ENCODE assay signal across 17 cellular contexts in genomic region chr2:24404582-24404981, GRCh38. TPM values are rescaled to one million over a fixed set of nuclear protein-coding genes. Genes with fewer than 3 reads are reported as not detected.
DNase-seq lines count a peak whose midpoint lies in the region; ATAC-seq and TF ChIP-seq lines count a peak whose summit lies in the region.
"Had no signal": no experiment of that assay in that cellular context is flagged by ENCODE, and none has a peak within 500 bp of the region (broad histone marks: within the 10 kb centered on the region; RNA-seq: fewer than 3 reads in every experiment).

No MANE protein-coding gene starts in this region.

- H3K9me3 ChIP-seq in PC-3 (ENCODE audit: low read length) (no peaks in the 10 kb centered on the region), fibroblast of lung (ENCODE audit: control insufficient read depth, insufficient read depth, low read depth, low read length) (no peaks in the 10 kb centered on the region)
- H3K9me3 ChIP-seq: right atrium auricular region, SJCRH30 had no signal

- H4K20me1 ChIP-seq in PC-3 (ENCODE audit: low read length) (no peaks in the 10 kb centered on the region), fibroblast of lung (ENCODE audit: control insufficient read depth, extremely low read depth, insufficient read depth, low read length) (no peaks in the 10 kb centered on the region)

- H3K4me1 Mint-ChIP-seq in T-helper 2 cell treated with Interferon-gamma antibody and Interleukin-4, amounts not matched to agents 5 μg/mL and 100 μg/mL, for 36 hours (ENCODE audit: low read depth): peaks cover 3% of the 10 kb centered on the region

- CTCF ChIA-PET in PC-3 (lab: Charles Lee): no interaction called here

- no peak overlapping the region for H3K4me3 Mint-ChIP-seq in T-helper 2 cell treated with Interferon-gamma antibody and Interleukin-4, amounts not matched to agents 5 μg/mL and 100 μg/mL, for 36 hours
- H3K4me3 Mint-ChIP-seq: stimulated activated naive B cell treated with anti-CD40 and anti-IgM and Interleukin-4, amounts not matched to agents 10 μg/mL and 1 μg/mL and 100 μg/mL, for 72 hours had no signal

- no peak overlapping the region for H3K27ac Mint-ChIP-seq in T-helper 2 cell treated with Interferon-gamma antibody and Interleukin-4, amounts not matched to agents 5 μg/mL and 100 μg/mL, for 36 hours
- H3K27ac Mint-ChIP-seq: stimulated activated naive B cell treated with anti-CD40 and anti-IgM and Interleukin-4, amounts not matched to agents 10 μg/mL and 1 μg/mL and 100 μg/mL, for 72 hours had no signal

- H3K4me1 ChIP-seq in PC-3 (ENCODE audit: insufficient read depth, low read length) (peaks cover 5% of the 10 kb centered on the region), fibroblast of lung (ENCODE audit: control insufficient read depth, extremely low read depth, insufficient read depth, low read length) (no peaks in the 10 kb centered on the region)

- POLR2A ChIA-PET in PC-3 (lab: Charles Lee; ENCODE audit: unreplicated experiment): interaction anchor here (0.5 kb wide), 1 partner anchor 129 kb away, joined by 3 read pairs; no protein-coding TSS in a partner anchor

- no peaks in the 10 kb centered on the region for H3K36me3 ChIP-seq in PC-3 (ENCODE audit: low read depth, low read length)
- H3K36me3 ChIP-seq in fibroblast of lung (ENCODE audit: control insufficient read depth, insufficient read depth, low read length): no peaks in the 10 kb centered on the region
- H3K36me3 ChIP-seq: brain microvascular endothelial cell, right atrium auricular region, SJCRH30 had no signal

- no peaks in the 10 kb centered on the region for H3K9me2 ChIP-seq in PC-3 (replicated peaks; ENCODE audit: low read length)

- peak; percentile 84 for ATAC-seq in PC-3
- ATAC-seq in GM21447 (IDR thresholded peaks at IDR 0.05; ENCODE audit: unreplicated experiment): no peak
- ATAC-seq: stimulated activated naive B cell treated with anti-CD40 and anti-IgM and Interleukin-4, amounts not matched to agents 10 μg/mL and 1 μg/mL and 100 μg/mL, for 72 hours had no signal

- H3K27ac ChIP-seq in PC-3 (ENCODE audit: low read length) (no peak overlapping the region), fibroblast of lung (ENCODE audit: insufficient read depth, low read length) (no peak overlapping the region)
- H3K27ac ChIP-seq: brain microvascular endothelial cell, right atrium auricular region, SJCRH30 had no signal

- intact Hi-C loops in PC-3 (cut with micrococcal nuclease): no loop called here

- DNase-seq in EL: peak; percentile 43
- DNase-seq in PC-3: peak; percentile 47
- DNase-seq in fibroblast of lung (ENCODE audit: low read depth in 2 of 2): peak; percentile 50 to 76
- DNase-seq in renal cortical epithelial cell (ENCODE audit: low read depth): peak; percentile 36
- DNase-seq in NCI-H1436 treated with DMSO at 0.1 percent for 48 hours (lab: John Stamatoyannopoulos, UW): no peak
- DNase-seq in T-helper 2 cell treated with Interferon-gamma antibody and Interleukin-4, amounts not matched to agents 5 μg/mL and 100 μg/mL, for 36 hours (ENCODE audit: low spot score): no peak
- no peak for DNase-seq in RPMI8226
- DNase-seq: activated effector memory CD4-positive, alpha-beta T cell treated with anti-CD3 and anti-CD28 coated beads, Interleukin-2, amount 50 U/mL, for 16 hours; brain microvascular endothelial cell; effector CD8-positive, alpha-beta T cell; glutamatergic neuron; kidney glomerular epithelial cell; NCI-H2081; SJCRH30; stimulated activated naive B cell treated with anti-CD40 and anti-IgM and Interleukin-4, amounts not matched to agents 10 μg/mL and 1 μg/mL and 100 μg/mL, for 72 hours had no signal

- TF ChIP-seq CTCF in PC-3 (conservative IDR thresholded peaks at IDR 0.05; ENCODE audit: low read depth, low read length) (no peak), fibroblast of lung (conservative IDR thresholded peaks at IDR 0.05 in 1 of 2, IDR thresholded peaks at IDR 0.05 in 1 of 2; ENCODE audit: low read depth in 1 of 2, low read length in 2 of 2) (no peak)

- no peak overlapping the region for H3K4me3 ChIP-seq in PC-3 (ENCODE audit: low read length)
- no peak overlapping the region for H3K4me3 ChIP-seq in fibroblast of lung (replicated peaks in 1 of 4; ENCODE audit: control extremely low read depth in 1 of 4, insufficient read depth in 1 of 4, low read depth in 3 of 4, low read length in 4 of 4)
- H3K4me3 ChIP-seq: right atrium auricular region, SJCRH30 had no signal

- H3K79me2 ChIP-seq in PC-3 (ENCODE audit: low read length): no peaks in the 10 kb centered on the region
- no peaks in the 10 kb centered on the region for H3K79me2 ChIP-seq in fibroblast of lung (ENCODE audit: control insufficient read depth, insufficient read depth, low read length)

- H3K4me2 ChIP-seq in PC-3 (ENCODE audit: low read length) (peak overlapping the region; percentile 44), fibroblast of lung (ENCODE audit: extremely low read depth, insufficient read depth, low read length) (no peak overlapping the region)

- H3K9me3 Mint-ChIP-seq in T-helper 2 cell treated with Interferon-gamma antibody and Interleukin-4, amounts not matched to agents 5 μg/mL and 100 μg/mL, for 36 hours: no peaks in the 10 kb centered on the region
- H3K9me3 Mint-ChIP-seq: stimulated activated naive B cell treated with anti-CD40 and anti-IgM and Interleukin-4, amounts not matched to agents 10 μg/mL and 1 μg/mL and 100 μg/mL, for 72 hours had no signal

- H3K27me3 ChIP-seq in PC-3 (ENCODE audit: low read length) (no peaks in the 10 kb centered on the region), fibroblast of lung (ENCODE audit: control insufficient read depth, insufficient read depth, low read length) (peaks cover 3% of the 10 kb centered on the region)
- H3K27me3 ChIP-seq: brain microvascular endothelial cell, right atrium auricular region, SJCRH30 had no signal

- peaks cover 6% of the 10 kb centered on the region for H3K27me3 Mint-ChIP-seq in T-helper 2 cell treated with Interferon-gamma antibody and Interleukin-4, amounts not matched to agents 5 μg/mL and 100 μg/mL, for 36 hours (ENCODE audit: low read depth)

- H3K9ac ChIP-seq in PC-3 (ENCODE audit: low read length) (no peak overlapping the region), fibroblast of lung (ENCODE audit: insufficient read depth, low read length) (no peak overlapping the region)

- no TSS peak for BruUV-seq in PC-3 (replicated peaks; lab: Mats Ljungman, UMichigan)

- H3F3A ChIP-seq in PC-3 (ENCODE audit: low read length, unreplicated experiment): peaks cover 4% of the 10 kb centered on the region

- H2AFZ ChIP-seq in PC-3 (ENCODE audit: low read length) (peak overlapping the region; percentile 49; the same call in 1 of the 2 replicates), fibroblast of lung (ENCODE audit: low read length) (no peak overlapping the region)

- H3K36me3 Mint-ChIP-seq in T-helper 2 cell treated with Interferon-gamma antibody and Interleukin-4, amounts not matched to agents 5 μg/mL and 100 μg/mL, for 36 hours (ENCODE audit: low read depth): no peaks in the 10 kb centered on the region
- H3K36me3 Mint-ChIP-seq: stimulated activated naive B cell treated with anti-CD40 and anti-IgM and Interleukin-4, amounts not matched to agents 10 μg/mL and 1 μg/mL and 100 μg/mL, for 72 hours had no signal

RNA-seq across cellular contexts. Expression of gene ITSN2, which starts 44.2 kb away (rescaled TPM):
- total RNA-seq in PC-3 (2014; rRNA removed) (21.9 and 37.3 TPM in 2 replicates), fibroblast of lung (33.9 and 43.4 TPM in 2 replicates), renal cortical epithelial cell (33.2 and 39.2 TPM in 2 replicates)
- polyA plus RNA-seq in fibroblast of lung: 21.8 and 23.1 TPM in 2 replicates
- 14.0 and 15.6 TPM in 2 replicates for polyA plus RNA-seq in fibroblast of lung (2012)
- polyA minus RNA-seq in fibroblast of lung (ENCODE audit: low replicate concordance): 16.3 and 20.3 TPM in 2 replicates

Comparison
In these comparisons a context has a peak if more than half of its experiments do, and no peak if none do; other contexts are left out.
1. DNase-seq: peak in EL (single experiment), PC-3 (single experiment), fibroblast of lung (2 of 2) and renal cortical epithelial cell (single experiment); none in NCI-H1436 treated with DMSO at 0.1 percent for 48 hours (single experiment), T-helper 2 cell treated with Interferon-gamma antibody and Interleukin-4, amounts not matched to agents 5 μg/mL and 100 μg/mL, for 36 hours (single experiment) and RPMI8226 (single experiment).